8 cellular contexts compared by ENCODE assay signal in genomic region chr17:40303706-40304450, GRCh38. TPM values are rescaled to one million over a fixed set of nuclear protein-coding genes. Genes with fewer than 3 reads are reported as not detected.
A peak's percentile ranks its signal among the peaks of the same experiment; 100 is the strongest.
DNase-seq lines count a peak whose midpoint lies in the region; ATAC-seq and TF ChIP-seq lines count a peak whose summit lies in the region.

No MANE protein-coding gene starts in this region.

- DNase-seq in NCI-H1092 treated with DMSO at 0.1 percent for 48 hours (lab: John Stamatoyannopoulos, UW) (peak; percentile 66), choroid plexus epithelial cell (ENCODE audit: low read depth) (peak; percentile 66), medulla oblongata (ENCODE audit: extremely low spot score) (no peak)
- no peak for DNase-seq in naive thymus-derived CD4-positive, alpha-beta T cell
- DNase-seq in stimulated activated CD4-positive, alpha-beta T cell treated with anti-CD3 and anti-CD28 coated beads, Interleukin-2, amount 100 ng/mL, for 24 hours, result no peak

- 0 out of 2 replicates have a peak, but pooled peaks cover 7% of the 10 kb centered on the region for H4K20me1 ChIP-seq in BLaER1

- ATAC-seq in naive thymus-derived CD4-positive, alpha-beta T cell, result no peak
- no peak for ATAC-seq in GM21576 (IDR thresholded peaks at IDR 0.05; ENCODE audit: unreplicated experiment)
- no peak for ATAC-seq in GM21515 (IDR thresholded peaks at IDR 0.05; ENCODE audit: unreplicated experiment)

- intact Hi-C loops in naive thymus-derived CD4-positive, alpha-beta T cell (cut with micrococcal nuclease), result loop anchor here (1.0 kb wide), 5 partner anchors 14 to 229 kb away; no protein-coding TSS in a partner anchor

- H3K4me1 ChIP-seq in BLaER1, result peaks cover 47% of the 10 kb centered on the region
- peaks cover 21 to 35% of the 10 kb centered on the region in 2 donors for H3K4me1 ChIP-seq in naive thymus-derived CD4-positive, alpha-beta T cell (ENCODE audit: control insufficient read depth in 2 of 2, insufficient read depth in 2 of 2, low read length in 2 of 2)

- H3K27me3 ChIP-seq in BLaER1, result no peaks in the 10 kb centered on the region
- H3K27me3 ChIP-seq in naive thymus-derived CD4-positive, alpha-beta T cell (ENCODE audit: control insufficient read depth in 2 of 2, insufficient read depth in 2 of 2, low read length in 2 of 2), result no peaks in the 10 kb centered on the region

- peak overlapping the region in 5 of 9 donors; percentile 16 to 42 (median 20) for H3K27ac Mint-ChIP-seq in naive thymus-derived CD4-positive, alpha-beta T cell

- H3K4me1 Mint-ChIP-seq in naive thymus-derived CD4-positive, alpha-beta T cell, result peaks cover 11 to 16% (median 15%) of the 10 kb centered on the region in 7 donors

- H3K36me3 ChIP-seq in BLaER1, result peaks cover 64% of the 10 kb centered on the region
- H3K36me3 ChIP-seq in naive thymus-derived CD4-positive, alpha-beta T cell (ENCODE audit: control insufficient read depth in 2 of 3, insufficient read depth in 3 of 3, low read length in 3 of 3), result no peaks in the 10 kb centered on the region

- H3K4me2 ChIP-seq in BLaER1, result peak overlapping the region; percentile 23; the same call in 1 of the 2 replicates

- no peak overlapping the region for H3K9ac ChIP-seq in BLaER1

- H3K27ac ChIP-seq in BLaER1, result no peak overlapping the region
- H3K27ac ChIP-seq in naive thymus-derived CD4-positive, alpha-beta T cell (ENCODE audit: low read depth, low read length), result no peak overlapping the region

- CTCF ChIA-PET in naive thymus-derived CD4-positive, alpha-beta T cell (lab: Charles Lee), result interaction anchor here (0.8 to 7.3 kb wide), 21 partner anchors 11 to 236 kb away, joined by 3 to 233 read pairs (median 6); partner anchors contain the start of gene IGFBP4

- no peak overlapping the region for H3K4me3 Mint-ChIP-seq in naive thymus-derived CD4-positive, alpha-beta T cell

- H3K4me3 ChIP-seq in BLaER1 (no peak overlapping the region), choroid plexus epithelial cell (ENCODE audit: low read depth, low read length) (no peak overlapping the region)
- H3K4me3 ChIP-seq in naive thymus-derived CD4-positive, alpha-beta T cell (ENCODE audit: low read length), result no peak overlapping the region

- TF ChIP-seq CTCF in choroid plexus epithelial cell (conservative IDR thresholded peaks at IDR 0.05; ENCODE audit: low read depth, low read length), result no peak

- H3K27me3 Mint-ChIP-seq in naive thymus-derived CD4-positive, alpha-beta T cell, result no peaks in the 10 kb centered on the region

- POLR2A ChIA-PET in naive thymus-derived CD4-positive, alpha-beta T cell (lab: Charles Lee), result interaction anchor here (1.1 to 28.4 kb wide), 3 partner anchors 28 to 256 kb away, joined by 3 to 742 read pairs (median 35); no protein-coding TSS in a partner anchor

- H3K36me3 Mint-ChIP-seq in naive thymus-derived CD4-positive, alpha-beta T cell, result peaks cover 0 to 12% (median 0%) of the 10 kb centered on the region in 5 donors

- H3K9me3 Mint-ChIP-seq in naive thymus-derived CD4-positive, alpha-beta T cell, result peaks cover 0 to 2% (median 0%) of the 10 kb centered on the region in 11 donors

- no peaks in the 10 kb centered on the region for H3K9me3 ChIP-seq in BLaER1
- H3K9me3 ChIP-seq in naive thymus-derived CD4-positive, alpha-beta T cell (ENCODE audit: control insufficient read depth in 2 of 3, low read length in 3 of 3), result no peaks in the 10 kb centered on the region

RNA-seq across cellular contexts. Expression of gene RARA, which starts 5.1 kb away (rescaled TPM):
- 100 to 1,000 TPM in 1 of 5 experiments, 10 to 100 TPM in 4; 40.0 to 115 (median 43.8) TPM for total RNA-seq in naive thymus-derived CD4-positive, alpha-beta T cell
- 10 to 100 TPM in 1 of 2 donors, 1 to 10 TPM in 1; 6.7 to 16.5 TPM for polyA plus RNA-seq in naive thymus-derived CD4-positive, alpha-beta T cell

RNA-seq across cellular contexts. Expression of gene CDC6, which starts 16.2 kb away (rescaled TPM):
- 10 to 100 TPM in 1 of 5 experiments, 1 to 10 TPM in 1, under 1 TPM in 3; 0.51 to 73.6 (median 0.85) TPM for total RNA-seq in naive thymus-derived CD4-positive, alpha-beta T cell
- polyA plus RNA-seq in naive thymus-derived CD4-positive, alpha-beta T cell, result under 1 TPM; 0.09 to 0.24 TPM

Comparison
In these comparisons a context has a peak if more than half of its experiments do, and no peak if none do; other contexts are left out.
1. DNase-seq: peak in NCI-H1092 treated with DMSO at 0.1 percent for 48 hours (single experiment) and choroid plexus epithelial cell (single experiment); none in naive thymus-derived CD4-positive, alpha-beta T cell (0 of 9), medulla oblongata (single experiment) and stimulated activated CD4-positive, alpha-beta T cell treated with anti-CD3 and anti-CD28 coated beads, Interleukin-2, amount 100 ng/mL, for 24 hours (0 of 2).